In the genomic region with DNA sequence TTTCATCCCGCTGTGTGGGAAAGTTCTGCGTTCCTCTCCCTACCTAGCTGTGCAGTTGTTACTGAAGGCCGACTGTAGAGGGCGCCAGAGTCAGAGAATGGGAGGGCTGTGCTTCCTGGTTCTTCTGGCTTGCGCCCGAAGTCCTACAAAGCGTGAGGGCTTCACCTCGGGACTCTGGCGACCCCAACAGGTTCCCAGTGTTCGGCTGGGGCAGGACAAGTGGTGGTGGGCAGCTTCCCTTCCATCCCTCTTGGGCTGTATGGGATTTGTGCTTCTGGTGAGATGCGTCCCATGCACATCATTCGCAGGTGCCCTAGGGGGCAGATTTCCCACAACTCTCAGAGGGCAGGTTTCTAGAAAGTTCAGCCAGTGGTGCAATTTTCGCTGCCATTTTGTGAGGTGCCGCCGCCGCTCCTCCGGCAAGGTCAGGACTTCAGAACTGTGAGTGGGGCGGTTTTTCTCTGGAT, we compare ENCODE assay signal across 9 cellular contexts. TPM values are rescaled to one million over a fixed set of nuclear protein-coding genes. Genes with fewer than 3 reads are reported as not detected.
DNase-seq lines count a peak whose midpoint lies in the region; ATAC-seq, FAIRE-seq and TF ChIP-seq lines count a peak whose summit lies in the region.
"Had no signal": no experiment of that assay in that cellular context is flagged by ENCODE, and none has a peak within 500 bp of the region (broad histone marks: within the 10 kb centered on the region; RNA-seq: fewer than 3 reads in every experiment).

No MANE protein-coding gene starts in this region.

- no TSS peak for BruUV-seq in PC-3 (replicated peaks; lab: Mats Ljungman, UMichigan)
- no TSS peak for BruUV-seq in K562 (replicated peaks; lab: Mats Ljungman, UMichigan)

- WGBS in K562 (ENCODE audit: insufficient coverage, low coverage, missing lambda C conversion rate): 25% methylated on average over 13 of the region's 18 CpGs
- WGBS in smooth muscle cell (ENCODE audit: low lambda C conversion rate): 75% methylated on average over 18 of the region's 18 CpGs

- CTCF ChIA-PET in CD4-positive, alpha-beta T cell (lab: Charles Lee): no interaction called here
- CTCF ChIA-PET in PC-3 (lab: Charles Lee) (no interaction called here), K562 (lab: Yijun Ruan, JAX; ENCODE audit: low intra/inter-chr PET ratio) (interaction anchor here (0.9 kb wide), 1 partner anchor 191 kb away, joined by 3 read pairs; no protein-coding TSS in a partner anchor)

- no peak overlapping the region for H3K27ac Mint-ChIP-seq in CD4-positive, alpha-beta T cell

- peak; percentile 92 for FAIRE-seq in K562 (lab: Jason Lieb, UNC)

- H3K4me3 Mint-ChIP-seq in CD4-positive, alpha-beta T cell: no peak overlapping the region

- no peaks in the 10 kb centered on the region for H3K79me2 ChIP-seq in PC-3 (ENCODE audit: low read length)
- H3K79me2 ChIP-seq in K562 (ENCODE audit: control insufficient read depth, insufficient read depth, low read length): peaks cover 16% of the 10 kb centered on the region; the same call in 2 of the 3 replicates
- no peaks in the 10 kb centered on the region for H3K79me2 ChIP-seq in smooth muscle cell (ENCODE audit: low read depth)

- TF ChIP-seq CTCF in CD4-positive, alpha-beta T cell (IDR thresholded peaks at IDR 0.05): peak; percentile 29
- peak; percentile 70 for TF ChIP-seq CTCF in PC-3 (conservative IDR thresholded peaks at IDR 0.05; ENCODE audit: low read depth, low read length)
- peak; percentile 71 to 91 (median 88) for TF ChIP-seq CTCF in K562 (IDR thresholded peaks at IDR 0.05 in 2 of 3, conservative IDR thresholded peaks at IDR 0.05 in 1 of 3; ENCODE audit: insufficient read depth in 2 of 3, low read depth in 1 of 3, low read length in 3 of 3)
- TF ChIP-seq CTCF in retinal pigment epithelial cell (conservative IDR thresholded peaks at IDR 0.05; ENCODE audit: low read depth, low read length): peak; percentile 26
- no peak for TF ChIP-seq CTCF in smooth muscle cell (IDR thresholded peaks at IDR 0.05; ENCODE audit: borderline replicate concordance, insufficient read depth, poor library complexity, severe bottlenecking)

- no peaks in the 10 kb centered on the region for H3K27me3 Mint-ChIP-seq in CD4-positive, alpha-beta T cell

- no peaks in the 10 kb centered on the region for H3K9me1 ChIP-seq in K562 (ENCODE audit: control insufficient read depth, insufficient read depth, low read length)

- H3K4me2 ChIP-seq in PC-3 (ENCODE audit: low read length) (0 out of 2 replicates have a peak overlapping the region, but pooled peaks have one; percentile 31), K562 (ENCODE audit: insufficient read depth, low read length) (peak overlapping the region; percentile 69), smooth muscle cell (no peak overlapping the region)

- no peaks in the 10 kb centered on the region for H3K4me1 ChIP-seq in PC-3 (ENCODE audit: insufficient read depth, low read length)
- no peaks in the 10 kb centered on the region; a peak in 1 of 5 replicates for H3K4me1 ChIP-seq in K562 (replicated peaks in 1 of 2; ENCODE audit: control insufficient read depth in 2 of 2, insufficient read depth in 2 of 2, low read length in 2 of 2)
- H3K4me1 ChIP-seq in smooth muscle cell (ENCODE audit: low read depth): no peaks in the 10 kb centered on the region

- TF ChIP-seq EP300 in K562 (IDR thresholded peaks at IDR 0.05; ENCODE audit: low read length): no peak

- no peaks in the 10 kb centered on the region for H3K4me1 Mint-ChIP-seq in CD4-positive, alpha-beta T cell (ENCODE audit: low read depth)

- H3F3A ChIP-seq in PC-3 (ENCODE audit: low read length, unreplicated experiment) (no peaks in the 10 kb centered on the region), smooth muscle cell (ENCODE audit: low read depth) (no peaks in the 10 kb centered on the region)

- H4K20me1 ChIP-seq in PC-3 (ENCODE audit: low read length): no peaks in the 10 kb centered on the region
- no peaks in the 10 kb centered on the region for H4K20me1 ChIP-seq in K562 (replicated peaks; ENCODE audit: control insufficient read depth, insufficient read depth, low read length)
- no peaks in the 10 kb centered on the region for H4K20me1 ChIP-seq in smooth muscle cell (ENCODE audit: low read depth)

- no peak overlapping the region for H3K27ac ChIP-seq in CD4-positive, alpha-beta T cell (ENCODE audit: low read depth, low read length)
- H3K27ac ChIP-seq in PC-3 (ENCODE audit: low read length) (no peak overlapping the region), K562 (ENCODE audit: extremely low read depth, low read depth, low read length) (peak overlapping the region; percentile 42; the same call in 2 of the 3 replicates), smooth muscle cell (ENCODE audit: low read depth) (no peak overlapping the region)

- intact Hi-C loops in CD4-positive, alpha-beta T cell (cut with DNase I, micrococcal nuclease): no loop called here
- intact Hi-C loops in PC-3 (cut with micrococcal nuclease) (no loop called here), K562 (cut with micrococcal nuclease) (loop anchor here (1.0 kb wide), 1 partner anchor 192 kb away; no protein-coding TSS in a partner anchor)

- H3K9ac ChIP-seq in PC-3 (ENCODE audit: low read length) (no peak overlapping the region), K562 (ENCODE audit: insufficient read depth in 1 of 2, low read depth in 2 of 2, low read length in 2 of 2) (peak overlapping the region; percentile 40 to 74; a peak in 3 of 4 replicates), smooth muscle cell (ENCODE audit: low read depth) (no peak overlapping the region)

- no peaks in the 10 kb centered on the region for H3K9me3 Mint-ChIP-seq in CD4-positive, alpha-beta T cell

- no peaks in the 10 kb centered on the region for H3K36me3 ChIP-seq in PC-3 (ENCODE audit: low read depth, low read length)
- peaks cover 3% of the 10 kb centered on the region; the same call in 1 of the 3 replicates for H3K36me3 ChIP-seq in K562 (ENCODE audit: control insufficient read depth, insufficient read depth, low read length)
- H3K36me3 ChIP-seq in smooth muscle cell (ENCODE audit: low read depth): no peaks in the 10 kb centered on the region

- in situ Hi-C loops in K562 (cut with MboI): loop anchor here (25.0 kb wide), 1 partner anchor 197 kb away; no protein-coding TSS in a partner anchor

- no peaks in the 10 kb centered on the region for H3K9me3 ChIP-seq in CD4-positive, alpha-beta T cell (ENCODE audit: control insufficient read depth, low read length)
- H3K9me3 ChIP-seq in PC-3 (ENCODE audit: low read length): no peaks in the 10 kb centered on the region
- H3K9me3 ChIP-seq in K562 (replicated peaks; ENCODE audit: control insufficient read depth, insufficient read depth, low read depth, low read length): no peaks in the 10 kb centered on the region
- H3K9me3 ChIP-seq in smooth muscle cell (replicated peaks; ENCODE audit: low read depth): no peaks in the 10 kb centered on the region

- no peak overlapping the region for H2AFZ ChIP-seq in PC-3 (ENCODE audit: low read length)
- peak overlapping the region; percentile 85 for H2AFZ ChIP-seq in K562 (ENCODE audit: low read depth, low read length)
- no peak overlapping the region for H2AFZ ChIP-seq in smooth muscle cell (ENCODE audit: low read depth)

- no peak overlapping the region for H3K4me3 ChIP-seq in PC-3 (ENCODE audit: low read length)
- H3K4me3 ChIP-seq in K562: peak overlapping the region; percentile 40
- no peak overlapping the region for H3K4me3 ChIP-seq in retinal pigment epithelial cell (ENCODE audit: low read length)
- H3K4me3 ChIP-seq in smooth muscle cell: no peak overlapping the region

- no peaks in the 10 kb centered on the region for H3K27me3 ChIP-seq in CD4-positive, alpha-beta T cell (ENCODE audit: control insufficient read depth, insufficient read depth, low read length)
- H3K27me3 ChIP-seq in PC-3 (ENCODE audit: low read length): peaks cover 12% of the 10 kb centered on the region
- no peaks in the 10 kb centered on the region for H3K27me3 ChIP-seq in K562 (ENCODE audit: control insufficient read depth in 2 of 2, insufficient read depth in 2 of 2, low read length in 2 of 2)
- no peaks in the 10 kb centered on the region for H3K27me3 ChIP-seq in smooth muscle cell (ENCODE audit: low read depth)

- ATAC-seq in CD4-positive, alpha-beta T cell (ENCODE audit: poor library complexity): peak; percentile 57
- peak; percentile 73 for ATAC-seq in GM21390 (IDR thresholded peaks at IDR 0.05; ENCODE audit: unreplicated experiment)
- peak; percentile 71 for ATAC-seq in PC-3
- ATAC-seq in K562: peak; percentile 93
- ATAC-seq in HG02623 (IDR thresholded peaks at IDR 0.05; ENCODE audit: unreplicated experiment): no peak

- peak; percentile 60 to 73 for TF ChIP-seq RAD21 in K562 (CRISPR knock-in tag; conservative IDR thresholded peaks at IDR 0.05 in 1 of 2, IDR thresholded peaks at IDR 0.05 in 1 of 2)

- no peaks in the 10 kb centered on the region for H3K9me2 ChIP-seq in PC-3 (replicated peaks; ENCODE audit: low read length)

- no peaks in the 10 kb centered on the region for H3K36me3 Mint-ChIP-seq in CD4-positive, alpha-beta T cell (ENCODE audit: low read depth)

- POLR2A ChIA-PET in CD4-positive, alpha-beta T cell (lab: Charles Lee): no interaction called here
- POLR2A ChIA-PET in PC-3 (lab: Charles Lee; ENCODE audit: unreplicated experiment) (no interaction called here), K562 (lab: Yijun Ruan, JAX) (no interaction called here)

- DNase-seq in CD4-positive, alpha-beta T cell: peak; percentile 1 to 41 (median 14)
- peak; percentile 54 for DNase-seq in PC-3
- DNase-seq in K562 (ENCODE audit: extremely low read depth in 1 of 4, low spot score in 3 of 4): peak; percentile 67 to 83 (median 70)
- no peak for DNase-seq in retinal pigment epithelial cell (ENCODE audit: low read depth)
- no peak for DNase-seq in smooth muscle cell (lab: John Stamatoyannopoulos, UW; ENCODE audit: unreplicated experiment)
- no peak for DNase-seq in NCI-H1092 treated with DMSO at 0.1 percent for 48 hours (lab: John Stamatoyannopoulos, UW)

- TF ChIP-seq POLR2A in K562 (conservative IDR thresholded peaks at IDR 0.05): 0 out of 2 replicates have a peak, but pooled peaks have one; percentile 39

RNA-seq across cellular contexts. Expression of gene CT45A3, which starts 27.3 kb away (rescaled TPM):
- not detected for total RNA-seq in CD4-positive, alpha-beta T cell
- total RNA-seq in PC-3 (2014; rRNA removed): not detected in 2 replicates
- total RNA-seq in K562 (2011; cell fraction: chromatin; rRNA removed; ENCODE audit: low replicate concordance): 0.62 TPM in 1 of 2 replicates, not detected in the other
- total RNA-seq in K562 (2011; cell fraction: nucleolus; rRNA removed): not detected in 2 replicates
- not detected in 2 replicates for total RNA-seq in K562 (2011; cell fraction: nucleoplasm; rRNA removed)
- total RNA-seq in K562 (2014; rRNA removed): 0.69 and 3.2 TPM in 2 replicates
- total RNA-seq in K562 (2014; rRNA removed; fragmentation: Illumina TruSeq; extraction: Trizol): 1.9 and 2.1 TPM in 2 replicates
- total RNA-seq in K562 (2015; rRNA removed; fragmentation: Illumina TruSeq; extraction: Trizol): 1.4 and 2.3 TPM in 2 replicates
- 1.2 TPM in 1 of 2 replicates, not detected in the other for total RNA-seq in K562 (2021)
- 0.15 TPM in 1 of 2 replicates, not detected in the other for polyA plus RNA-seq in K562 (2011; rRNA removed)
- polyA plus RNA-seq in K562 (2011; cell fraction: cytosol; rRNA removed): not detected in 2 replicates
- not detected in 2 replicates for polyA plus RNA-seq in K562 (2011; cell fraction: nucleus; rRNA removed)
- polyA plus RNA-seq in K562 (2012): 0.18 TPM in 1 of 2 replicates, not detected in the other
- 0.24 TPM in 1 of 2 replicates, not detected in the other for polyA plus RNA-seq in K562 (2014; fragmentation: Illumina TruSeq; extraction: Trizol)
- polyA plus RNA-seq in K562 (2014; fragmentation: Nextera tagmentation; extraction: Ambion mirVana): under 1 TPM; 0.13 to 0.14 TPM
- polyA plus RNA-seq in K562 (2014; rRNA removed): 0.46 TPM in 1 of 2 replicates, not detected in the other
- 1.3 and 1.9 TPM in 2 replicates for polyA minus RNA-seq in K562 (2011; rRNA and poly(A)+ RNA removed)
- not detected in 2 replicates for polyA minus RNA-seq in K562 (2011; cell fraction: cytosol; rRNA and poly(A)+ RNA removed)
- polyA minus RNA-seq in K562 (2011; cell fraction: nucleus; rRNA and poly(A)+ RNA removed): 1.3 TPM in 1 of 2 replicates, not detected in the other
- total RNA-seq in smooth muscle cell: not detected in 2 replicates
- polyA plus RNA-seq in smooth muscle cell: not detected in 2 replicates
- total RNA-seq: mononuclear cell had no signal

RNA-seq across cellular contexts. Expression of gene CT45A1, which starts 27.3 kb away (rescaled TPM):
- total RNA-seq in CD4-positive, alpha-beta T cell: not detected
- total RNA-seq in PC-3 (2014; rRNA removed): not detected in 2 replicates
- total RNA-seq in K562 (2011; cell fraction: chromatin; rRNA removed; ENCODE audit: low replicate concordance): 2.2 and 6.9 TPM in 2 replicates
- total RNA-seq in K562 (2011; cell fraction: nucleolus; rRNA removed): 1.8 and 2.2 TPM in 2 replicates
- 1.2 and 2.1 TPM in 2 replicates for total RNA-seq in K562 (2011; cell fraction: nucleoplasm; rRNA removed)
- total RNA-seq in K562 (2014; rRNA removed): 2.5 TPM in 2 replicates
- total RNA-seq in K562 (2014; rRNA removed; fragmentation: Illumina TruSeq; extraction: Trizol): 4.1 and 5.3 TPM in 2 replicates
- 4.4 and 5.7 TPM in 2 replicates for total RNA-seq in K562 (2015; rRNA removed; fragmentation: Illumina TruSeq; extraction: Trizol)
- total RNA-seq in K562 (2021): 2.7 and 3.1 TPM in 2 replicates
- 1.9 and 2.8 TPM in 2 replicates for polyA plus RNA-seq in K562 (2011; rRNA removed)
- polyA plus RNA-seq in K562 (2011; cell fraction: cytosol; rRNA removed): 0.13 and 0.24 TPM in 2 replicates
- 1.5 and 2.1 TPM in 2 replicates for polyA plus RNA-seq in K562 (2011; cell fraction: nucleus; rRNA removed)
- polyA plus RNA-seq in K562 (2012): 0.46 and 0.94 TPM in 2 replicates
- polyA plus RNA-seq in K562 (2014; fragmentation: Illumina TruSeq; extraction: Trizol): 1.1 and 1.5 TPM in 2 replicates
- polyA plus RNA-seq in K562 (2014; fragmentation: Nextera tagmentation; extraction: Ambion mirVana): 1 to 10 TPM; 1.2 to 1.3 TPM
- 0.66 and 1.9 TPM in 2 replicates for polyA plus RNA-seq in K562 (2014; rRNA removed)
- polyA minus RNA-seq in K562 (2011; rRNA and poly(A)+ RNA removed): 12.7 and 18.2 TPM in 2 replicates
- polyA minus RNA-seq in K562 (2011; cell fraction: cytosol; rRNA and poly(A)+ RNA removed): 3.3 and 10.7 TPM in 2 replicates
- polyA minus RNA-seq in K562 (2011; cell fraction: nucleus; rRNA and poly(A)+ RNA removed): 2.6 and 3.9 TPM in 2 replicates
- not detected in 2 replicates for total RNA-seq in smooth muscle cell
- polyA plus RNA-seq in smooth muscle cell: not detected in 2 replicates
- total RNA-seq: mononuclear cell had no signal

RNA-seq across cellular contexts. Expression of gene CT45A5, which starts 44.6 kb away (rescaled TPM):
- not detected for total RNA-seq in CD4-positive, alpha-beta T cell
- not detected in 2 replicates for total RNA-seq in PC-3 (2014; rRNA removed)
- 6.1 and 6.5 TPM in 2 replicates for total RNA-seq in K562 (2011; cell fraction: chromatin; rRNA removed; ENCODE audit: low replicate concordance)
- 3.8 and 4.1 TPM in 2 replicates for total RNA-seq in K562 (2011; cell fraction: nucleolus; rRNA removed)
- total RNA-seq in K562 (2011; cell fraction: nucleoplasm; rRNA removed): 6.5 and 12.1 TPM in 2 replicates
- total RNA-seq in K562 (2014; rRNA removed): 8.4 and 13.0 TPM in 2 replicates
- total RNA-seq in K562 (2014; rRNA removed; fragmentation: Illumina TruSeq; extraction: Trizol): 6.7 and 8.5 TPM in 2 replicates
- total RNA-seq in K562 (2015; rRNA removed; fragmentation: Illumina TruSeq; extraction: Trizol): 4.1 and 5.2 TPM in 2 replicates
- total RNA-seq in K562 (2021): 8.8 and 9.4 TPM in 2 replicates
- 5.4 and 6.7 TPM in 2 replicates for polyA plus RNA-seq in K562 (2011; rRNA removed)
- polyA plus RNA-seq in K562 (2011; cell fraction: cytosol; rRNA removed): 2.7 and 4.1 TPM in 2 replicates
- 1.8 and 2.6 TPM in 2 replicates for polyA plus RNA-seq in K562 (2011; cell fraction: nucleus; rRNA removed)
- 1.8 and 3.2 TPM in 2 replicates for polyA plus RNA-seq in K562 (2012)
- polyA plus RNA-seq in K562 (2014; fragmentation: Illumina TruSeq; extraction: Trizol): 3.8 and 4.8 TPM in 2 replicates
- polyA plus RNA-seq in K562 (2014; fragmentation: Nextera tagmentation; extraction: Ambion mirVana): 1 to 10 TPM; 3.9 to 4.6 TPM
- 4.5 and 5.6 TPM in 2 replicates for polyA plus RNA-seq in K562 (2014; rRNA removed)
- polyA minus RNA-seq in K562 (2011; rRNA and poly(A)+ RNA removed): 21.3 and 25.1 TPM in 2 replicates
- polyA minus RNA-seq in K562 (2011; cell fraction: cytosol; rRNA and poly(A)+ RNA removed): 2.1 and 7.7 TPM in 2 replicates
- 3.3 and 3.5 TPM in 2 replicates for polyA minus RNA-seq in K562 (2011; cell fraction: nucleus; rRNA and poly(A)+ RNA removed)
- not detected in 2 replicates for total RNA-seq in smooth muscle cell
- not detected in 2 replicates for polyA plus RNA-seq in smooth muscle cell
- total RNA-seq: mononuclear cell had no signal

Comparison
In these comparisons a context has a peak if more than half of its experiments do, and no peak if none do; other contexts are left out.
1. DNase-seq: peak in CD4-positive, alpha-beta T cell (10 of 10), PC-3 (single experiment) and K562 (4 of 4); none in retinal pigment epithelial cell (single experiment), smooth muscle cell (single experiment) and NCI-H1092 treated with DMSO at 0.1 percent for 48 hours (single experiment).
2. H3K9ac ChIP-seq: peak in K562 (2 of 2); none in PC-3 (single experiment) and smooth muscle cell (single experiment).